Comparison of ENCODE assay signal across 27 cellular contexts in genomic region chr3:184166671-184167070, GRCh38.
"Had no signal": no experiment of that assay in that cellular context is flagged by ENCODE, and none has a peak within 500 bp of the region (broad histone marks: within the 10 kb centered on the region; RNA-seq: fewer than 3 reads in every experiment).

No MANE protein-coding gene starts in this region.

- H3K27ac ChIP-seq: dorsolateral prefrontal cortex, epithelial cell of prostate, gastrocnemius medialis, neural progenitor cell, ovary, thoracic aorta, tibial nerve, upper lobe of right lung had no signal

- FAIRE-seq: colon, kidney had no signal

- H3K27ac Mint-ChIP-seq: memory B cell; nephron; neural progenitor cell; stimulated activated effector memory CD8-positive, alpha-beta T cell treated with anti-CD3 and anti-CD28 coated beads, Interleukin-12 subunit alpha, Interleukin-12 subunit beta, amount 100 ng/mL, for 72 hours had no signal

- DNase-seq: effector CD4-positive, alpha-beta T cell; foreskin fibroblast; gastrocnemius medialis; head of caudate nucleus; kidney; ovary; retina; stimulated activated CD4-positive, alpha-beta T cell treated with anti-CD3 and anti-CD28 coated beads, Interleukin-2, amount 100 ng/mL, for 24 hours; stimulated activated CD4-positive, alpha-beta T cell treated with anti-CD3 and anti-CD28 coated beads, Interleukin-4, amount 100 ng/mL, for 24 hours; stimulated activated naive CD8-positive, alpha-beta T cell treated with anti-CD3 and anti-CD28 coated beads, Interleukin-15, Interleukin-2, amounts not matched to agents 100 U/mL and 50 U/mL, for 24 hours; substantia nigra; upper lobe of right lung; uterus had no signal

- H2AFZ ChIP-seq: neural progenitor cell had no signal

- H3K27me3 Mint-ChIP-seq: memory B cell had no signal

- H3K4me1 ChIP-seq: neural progenitor cell, uterus had no signal

- H3K4me2 ChIP-seq: neural progenitor cell, smooth muscle cell had no signal

- H3K9me3 Mint-ChIP-seq: memory B cell; nephron; neural progenitor cell; stimulated activated effector memory CD8-positive, alpha-beta T cell treated with anti-CD3 and anti-CD28 coated beads, Interleukin-12 subunit alpha, Interleukin-12 subunit beta, amount 100 ng/mL, for 72 hours had no signal

- H3K36me3 ChIP-seq: neural progenitor cell, ovary, uterus had no signal

- H3K9me3 ChIP-seq: gastrocnemius medialis, ovary, thoracic aorta, tibial nerve, upper lobe of right lung, uterus had no signal

- H3K27me3 ChIP-seq: dorsolateral prefrontal cortex, gastrocnemius medialis, neural progenitor cell, ovary, tibial nerve, upper lobe of right lung, uterus had no signal

- ATAC-seq: esophagus mucosa; gastrocnemius medialis; left lobe of liver; sciatic nerve; stimulated activated effector memory CD8-positive, alpha-beta T cell treated with anti-CD3 and anti-CD28 coated beads, Interleukin-12 subunit alpha, Interleukin-12 subunit beta, amount 100 ng/mL, for 72 hours; stimulated activated naive CD8-positive, alpha-beta T cell treated with anti-CD3 and anti-CD28 coated beads, Interleukin-15, Interleukin-2, amounts not matched to agents 100 U/mL and 50 U/mL, for 24 hours; upper lobe of right lung had no signal

- H3K9ac ChIP-seq: neural progenitor cell had no signal

- H3K4me3 ChIP-seq: dorsolateral prefrontal cortex, gastrocnemius medialis, lung, neural progenitor cell, ovary, smooth muscle cell, thoracic aorta, tibial nerve, upper lobe of right lung, uterus had no signal

- H3K4me3 Mint-ChIP-seq: memory B cell; nephron; neural progenitor cell; stimulated activated effector memory CD8-positive, alpha-beta T cell treated with anti-CD3 and anti-CD28 coated beads, Interleukin-12 subunit alpha, Interleukin-12 subunit beta, amount 100 ng/mL, for 72 hours had no signal
